Comparison of ENCODE assay signal across 8 cellular contexts in genomic region chr20:3786126-3786484, GRCh38. TPM values are rescaled to one million over a fixed set of nuclear protein-coding genes. Genes with fewer than 3 reads are reported as not detected.
A peak's percentile ranks its signal among the peaks of the same experiment; 100 is the strongest.
DNase-seq lines count a peak whose midpoint lies in the region; ATAC-seq and TF ChIP-seq lines count a peak whose summit lies in the region.

No MANE protein-coding gene starts in this region.

- no peak for TF ChIP-seq CTCF in DOHH2 (IDR thresholded peaks at IDR 0.05; ENCODE audit: low read depth, low read length, poor library complexity, severe bottlenecking)
- TF ChIP-seq CTCF in endothelial cell (IDR thresholded peaks at IDR 0.05; ENCODE audit: unreplicated experiment): no peak
- TF ChIP-seq CTCF in uterus (IDR thresholded peaks at IDR 0.05): no peak

- peaks cover 10% of the 10 kb centered on the region for H3F3A ChIP-seq in DOHH2 (ENCODE audit: control insufficient read depth, insufficient read depth)

- H3K79me2 ChIP-seq in DOHH2 (ENCODE audit: control insufficient read depth, low read length): peaks cover 40% of the 10 kb centered on the region

- DNase-seq in activated CD4-positive, CD25-positive, alpha-beta regulatory T cell treated with anti-CD3 and anti-CD28 coated beads, Interleukin-2, amount 50 U/mL, for 72 hours: peak; percentile 54
- DNase-seq in endothelial cell (ENCODE audit: low spot score) (peak; percentile 54), uterus (peak in 1 of 2 donors; percentile 54), ecto neural progenitor cell (ENCODE audit: low spot score) (no peak)

- no peaks in the 10 kb centered on the region for H3K9me2 ChIP-seq in DOHH2 (replicated peaks; ENCODE audit: control insufficient read depth, low read length)

- peaks cover 9% of the 10 kb centered on the region; the same call in 1 of the 2 replicates for H4K20me1 ChIP-seq in DOHH2 (ENCODE audit: control insufficient read depth, insufficient read depth, low read depth, low read length)

- H3K27me3 Mint-ChIP-seq in endothelial cell (ENCODE audit: unreplicated experiment): peaks cover 18% of the 10 kb centered on the region

- peak overlapping the region; percentile 57 for H3K9ac ChIP-seq in muscle layer of colon (ENCODE audit: low read length)

- no peak overlapping the region for H3K27ac ChIP-seq in DOHH2 (ENCODE audit: low read depth, low read length)
- H3K27ac ChIP-seq in KOPT-K1 (ENCODE audit: low read depth, low read length, poor library complexity, severe bottlenecking): peak overlapping the region; percentile 63
- H3K27ac ChIP-seq in muscle layer of colon (ENCODE audit: low read depth, low read length): peak overlapping the region; percentile 78
- peak overlapping the region; percentile 84 to 85 for H3K27ac ChIP-seq in uterus

- intact Hi-C loops in uterus (cut with DNase I; ENCODE audit: low total_unique reads): loop anchor here (5.0 kb wide), 1 partner anchor 36 kb away; the partner anchor contains the start of gene AP5S1

- H3K27me3 ChIP-seq in DOHH2 (ENCODE audit: control insufficient read depth, low read length) (no peaks in the 10 kb centered on the region), muscle layer of colon (ENCODE audit: control insufficient read depth in 1 of 2, insufficient read depth in 2 of 2, low read length in 2 of 2) (no peaks in the 10 kb centered on the region), uterus (no peaks in the 10 kb centered on the region)

- TF ChIP-seq POLR2A in uterus (IDR thresholded peaks at IDR 0.05): no peak

- peak overlapping the region; percentile 91 for H3K4me2 ChIP-seq in DOHH2 (ENCODE audit: low read length)

- H3K9me3 ChIP-seq in DOHH2 (ENCODE audit: control insufficient read depth, insufficient read depth, low read length): no peaks in the 10 kb centered on the region
- H3K9me3 ChIP-seq in KOPT-K1 (ENCODE audit: insufficient read depth, low read length, poor library complexity, severe bottlenecking): no peaks in the 10 kb centered on the region
- H3K9me3 ChIP-seq in muscle layer of colon (ENCODE audit: low read length): no peaks in the 10 kb centered on the region
- no peaks in the 10 kb centered on the region for H3K9me3 ChIP-seq in uterus

- peak overlapping the region; percentile 24 for H3K27ac Mint-ChIP-seq in endothelial cell (ENCODE audit: unreplicated experiment)

- H3K4me3 ChIP-seq in DOHH2 (ENCODE audit: low read length): peak overlapping the region; percentile 88
- peak overlapping the region; percentile 71 to 84 for H3K4me3 ChIP-seq in muscle layer of colon (ENCODE audit: low read depth in 1 of 2, low read length in 2 of 2)
- H3K4me3 ChIP-seq in uterus: peak overlapping the region; percentile 24 to 69

- H3K36me3 ChIP-seq in DOHH2 (ENCODE audit: control insufficient read depth, low read length) (peaks cover 21% of the 10 kb centered on the region), KOPT-K1 (ENCODE audit: insufficient read depth, low read length) (peaks cover 17% of the 10 kb centered on the region), muscle layer of colon (ENCODE audit: insufficient read depth, low read length) (no peaks in the 10 kb centered on the region), uterus (no peaks in the 10 kb centered on the region)

- peak; percentile 11 for ATAC-seq in GM21423 (IDR thresholded peaks at IDR 0.05; ENCODE audit: unreplicated experiment)

- peaks cover 5% of the 10 kb centered on the region for H3K4me1 Mint-ChIP-seq in endothelial cell (ENCODE audit: unreplicated experiment)

- H3K36me3 Mint-ChIP-seq in endothelial cell (ENCODE audit: low read depth, unreplicated experiment): peaks cover 6% of the 10 kb centered on the region

- no peaks in the 10 kb centered on the region for H3K9me3 Mint-ChIP-seq in endothelial cell (ENCODE audit: unreplicated experiment)

- peak overlapping the region; percentile 88 for H3K4me3 Mint-ChIP-seq in endothelial cell (ENCODE audit: unreplicated experiment)

- H3K4me1 ChIP-seq in DOHH2 (ENCODE audit: control insufficient read depth, low read length) (peaks cover 47% of the 10 kb centered on the region), muscle layer of colon (ENCODE audit: insufficient read depth, low read length) (peaks cover 36% of the 10 kb centered on the region), uterus (peaks cover 4 to 20% of the 10 kb centered on the region in 2 donors)

RNA-seq across cellular contexts. Expression of gene CENPB, which starts 0.4 kb away (rescaled TPM):
- total RNA-seq in endothelial cell (ENCODE audit: unreplicated experiment) (57.9 TPM), uterus (100 to 1,000 TPM in 2 of 4 donors, 10 to 100 TPM in 2; 18.2 to 127 (median 85.2) TPM)

RNA-seq across cellular contexts. Expression of gene SPEF1, which starts 4.9 kb away (rescaled TPM):
- total RNA-seq in endothelial cell (ENCODE audit: unreplicated experiment) (0.23 TPM), uterus (1 to 10 TPM in 1 of 4 donors, under 1 TPM in 2, not detected in 1; 0.26 to 1.3 (median 0.37) TPM)

RNA-seq across cellular contexts. Expression of gene CDC25B, which starts 10.0 kb away (rescaled TPM):
- total RNA-seq in endothelial cell (ENCODE audit: unreplicated experiment) (10.4 TPM), uterus (10 to 100 TPM; 13.2 to 72.8 (median 25.5) TPM)

RNA-seq across cellular contexts. Expression of gene ADISSP, which starts 18.6 kb away (rescaled TPM):
- total RNA-seq in endothelial cell (ENCODE audit: unreplicated experiment) (18.0 TPM), uterus (10 to 100 TPM in 3 of 4 donors, 1 to 10 TPM in 1; 4.1 to 45.9 (median 34.8) TPM)

RNA-seq across cellular contexts. Expression of gene AP5S1, which starts 34.2 kb away (rescaled TPM):
- total RNA-seq in endothelial cell (ENCODE audit: unreplicated experiment) (9.9 TPM), uterus (10 to 100 TPM in 2 of 4 donors, 1 to 10 TPM in 1, under 1 TPM in 1; under 0.01 to 18.6 (median 9.5) TPM)
